Comparison of ENCODE assay signal across 8 cellular contexts in the genomic region with DNA sequence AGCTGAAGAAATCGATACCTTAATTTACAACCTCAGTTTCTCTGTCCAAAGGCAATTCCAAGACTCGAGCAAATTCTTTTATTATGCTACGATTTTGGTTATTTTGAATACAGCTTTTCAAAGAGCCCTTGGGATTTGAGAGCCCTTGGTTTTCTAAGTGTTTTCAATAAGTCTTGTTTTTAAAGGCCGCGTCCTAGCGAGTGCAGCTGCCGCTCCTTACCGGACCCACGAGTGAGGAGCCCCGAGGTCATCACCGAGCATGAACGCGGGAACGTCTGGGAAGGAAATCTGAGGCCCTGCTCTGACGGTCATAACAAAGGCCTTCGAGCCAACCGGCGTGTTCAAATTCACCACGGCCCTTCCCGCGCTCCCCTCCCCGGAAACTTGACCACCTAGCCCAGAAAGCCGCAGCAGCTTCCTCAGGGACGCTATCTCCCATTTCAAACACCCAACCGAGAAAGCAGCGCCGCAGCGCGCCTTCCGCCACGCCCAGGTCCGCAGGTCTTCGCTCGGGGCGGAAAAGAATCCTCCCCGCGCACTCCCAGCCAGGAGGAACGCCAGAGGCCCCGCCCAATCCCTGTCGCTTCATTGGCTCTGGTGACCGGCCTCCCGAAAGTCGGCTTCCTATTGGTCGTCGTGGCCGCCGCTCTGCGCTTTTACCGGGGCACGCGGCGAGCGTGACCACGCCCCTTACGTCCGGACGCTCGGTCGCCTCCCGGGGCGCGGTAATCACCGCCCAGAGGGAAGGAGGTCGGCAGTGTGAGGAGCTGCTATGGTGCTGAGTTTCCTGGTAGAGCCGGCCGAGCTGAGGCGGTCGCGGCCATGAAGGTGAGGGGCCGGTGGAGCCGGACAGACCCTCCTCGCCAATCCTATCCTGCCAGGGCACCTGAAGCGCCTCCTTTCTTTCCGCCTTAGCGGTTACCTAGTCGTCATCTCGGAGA. TPM values are rescaled to one million over a fixed set of nuclear protein-coding genes. Genes with fewer than 3 reads are reported as not detected.
DNase-seq lines count a peak whose midpoint lies in the region; TF ChIP-seq lines count a peak whose summit lies in the region.

A gene with protein sequence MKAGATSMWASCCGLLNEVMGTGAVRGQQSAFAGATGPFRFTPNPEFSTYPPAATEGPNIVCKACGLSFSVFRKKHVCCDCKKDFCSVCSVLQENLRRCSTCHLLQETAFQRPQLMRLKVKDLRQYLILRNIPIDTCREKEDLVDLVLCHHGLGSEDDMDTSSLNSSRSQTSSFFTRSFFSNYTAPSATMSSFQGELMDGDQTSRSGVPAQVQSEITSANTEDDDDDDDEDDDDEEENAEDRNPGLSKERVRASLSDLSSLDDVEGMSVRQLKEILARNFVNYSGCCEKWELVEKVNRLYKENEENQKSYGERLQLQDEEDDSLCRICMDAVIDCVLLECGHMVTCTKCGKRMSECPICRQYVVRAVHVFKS (plus strand): TSS at position 728 of the 941 bp plus-strand sequence. CDS start 95 bp downstream, at position 823.

- H3K4me3 Mint-ChIP-seq in H9 (peak within 1 kb of the TSS; percentile 91 to 96), nephron (peak within 1 kb of the TSS; percentile 90 to 97 (median 92))
- peak within 1 kb of the TSS; percentile 92 for H3K4me3 Mint-ChIP-seq in stimulated activated naive CD8-positive, alpha-beta T cell treated with anti-CD3 and anti-CD28 coated beads, Interleukin-15, Interleukin-2, amounts not matched to agents 100 ng/mL and 50 ng/mL, for 24 hours

- peak within 1 kb of the TSS; percentile 92 for H3K14ac ChIP-seq in H9 (ENCODE audit: insufficient read depth, low read length)

- peaks cover 8% of the 10 kb centered on the region for H3K23me2 ChIP-seq in H9 (ENCODE audit: insufficient read length, low read depth, low read length, poor library complexity, severe bottlenecking)

- peak within 1 kb of the TSS; percentile 97 for H3K4me2 ChIP-seq in H9 (ENCODE audit: insufficient read depth, insufficient read length, low read length)

- H3K9me3 ChIP-seq in H9 (ENCODE audit: control insufficient read depth, low read depth, low read length) (no peaks in the 10 kb centered on the region), MG63 (no peaks in the 10 kb centered on the region)

- no peak within 1 kb of the TSS for H2BK15ac ChIP-seq in H9 (ENCODE audit: low read depth, low read length)

- H4K5ac ChIP-seq in H9 (ENCODE audit: insufficient read length, low read depth, low read length): no peak within 1 kb of the TSS

- no peak within 1 kb of the TSS for H4K8ac ChIP-seq in H9 (replicated peaks; ENCODE audit: insufficient read length, low read depth, low read length)

- no peak within 1 kb of the TSS for H2BK20ac ChIP-seq in H9 (ENCODE audit: low read depth, low read length, poor library complexity, severe bottlenecking)

- no peak within 1 kb of the TSS for H3K23ac ChIP-seq in H9 (ENCODE audit: insufficient read length, low read depth, low read length)

- WGBS in H9 (ENCODE audit: extremely low coverage, insufficient read length, low lambda C conversion rate): no CpG with 5 or more reads among the region's 77 CpGs

- DNase-seq in ELR (ENCODE audit: low read depth) (peak; percentile 99), H9 (peak; percentile 100), MG63 (peak; percentile 99), SHP77 treated with DMSO at 0.1 percent for 48 hours (lab: John Stamatoyannopoulos, UW) (peak; percentile 99), fibroblast of pulmonary artery (ENCODE audit: low read depth) (peak; percentile 98)
- DNase-seq in activated effector memory CD4-positive, alpha-beta T cell treated with anti-CD3 and anti-CD28 coated beads, Interleukin-2, amount 50 U/mL, for 16 hours: peak; percentile 99

- H3K79me2 ChIP-seq in H9 (ENCODE audit: insufficient read depth, low read length): peaks cover 13% of the 10 kb centered on the region

- H3K4me3 ChIP-seq in MG63 (peak within 1 kb of the TSS; percentile 99), fibroblast of pulmonary artery (replicated peaks; ENCODE audit: low read depth, low read length) (peak within 1 kb of the TSS; percentile 91)

- peak within 1 kb of the TSS; percentile 55 for H3K27ac ChIP-seq in H9 (ENCODE audit: insufficient read length, low read depth, low read length)

- H3K4ac ChIP-seq in H9 (ENCODE audit: low read depth, low read length): no peak within 1 kb of the TSS; the same call in 1 of the 2 replicates

- H3K36me3 Mint-ChIP-seq in H9 (ENCODE audit: insufficient read depth in 1 of 3, low read depth in 3 of 3) (peaks cover 0 to 18% (median 17%) of the 10 kb centered on the region in 3 experiments; a peak in 4 of 7 replicates), nephron (ENCODE audit: low read depth) (peaks cover 2% of the 10 kb centered on the region)
- H3K36me3 Mint-ChIP-seq in stimulated activated naive CD8-positive, alpha-beta T cell treated with anti-CD3 and anti-CD28 coated beads, Interleukin-15, Interleukin-2, amounts not matched to agents 100 ng/mL and 50 ng/mL, for 24 hours (ENCODE audit: low read depth): peaks cover 25% of the 10 kb centered on the region

- H3K27ac Mint-ChIP-seq in H9 (peak within 1 kb of the TSS; percentile 96 to 99 (median 98)), nephron (peak within 1 kb of the TSS; percentile 82 to 99 (median 95))
- H3K27ac Mint-ChIP-seq in stimulated activated naive CD8-positive, alpha-beta T cell treated with anti-CD3 and anti-CD28 coated beads, Interleukin-15, Interleukin-2, amounts not matched to agents 100 ng/mL and 50 ng/mL, for 24 hours: peak within 1 kb of the TSS; percentile 93

- no peaks in the 10 kb centered on the region for H3K27me3 Mint-ChIP-seq in H9 (ENCODE audit: low read depth)
- no peaks in the 10 kb centered on the region for H3K27me3 Mint-ChIP-seq in nephron (ENCODE audit: low read depth)
- no peaks in the 10 kb centered on the region for H3K27me3 Mint-ChIP-seq in stimulated activated naive CD8-positive, alpha-beta T cell treated with anti-CD3 and anti-CD28 coated beads, Interleukin-15, Interleukin-2, amounts not matched to agents 100 ng/mL and 50 ng/mL, for 24 hours

- H3K4me1 Mint-ChIP-seq in H9 (peaks cover 16 to 23% of the 10 kb centered on the region in 2 experiments), nephron (peaks cover 39% of the 10 kb centered on the region)
- H3K4me1 Mint-ChIP-seq in stimulated activated naive CD8-positive, alpha-beta T cell treated with anti-CD3 and anti-CD28 coated beads, Interleukin-15, Interleukin-2, amounts not matched to agents 100 ng/mL and 50 ng/mL, for 24 hours (ENCODE audit: low read depth): peaks cover 36% of the 10 kb centered on the region

- peak within 1 kb of the TSS; percentile 79 for H3K18ac ChIP-seq in H9 (ENCODE audit: insufficient read length, low read depth, low read length)

- no peak within 1 kb of the TSS for H2BK12ac ChIP-seq in H9 (ENCODE audit: insufficient read length, low read depth, low read length)

- H3K9ac ChIP-seq in H9 (ENCODE audit: extremely low read depth, insufficient read length, low read length): peak within 1 kb of the TSS; percentile 87

- no peak within 1 kb of the TSS for H2AFZ ChIP-seq in H9 (ENCODE audit: low read length)

- H3K36me3 ChIP-seq in MG63: peaks cover 19% of the 10 kb centered on the region

- no peak within 1 kb of the TSS for H2BK5ac ChIP-seq in H9 (ENCODE audit: insufficient read length, low read length)

- H3K27me3 ChIP-seq in H9 (ENCODE audit: insufficient read depth, low read length) (no peaks in the 10 kb centered on the region), MG63 (no peaks in the 10 kb centered on the region)

- H4K91ac ChIP-seq in H9 (ENCODE audit: insufficient read length, low read depth, low read length): no peak within 1 kb of the TSS

- H3K9me3 Mint-ChIP-seq in H9 (no peaks in the 10 kb centered on the region), nephron (no peaks in the 10 kb centered on the region)
- no peaks in the 10 kb centered on the region for H3K9me3 Mint-ChIP-seq in stimulated activated naive CD8-positive, alpha-beta T cell treated with anti-CD3 and anti-CD28 coated beads, Interleukin-15, Interleukin-2, amounts not matched to agents 100 ng/mL and 50 ng/mL, for 24 hours

- no peak within 1 kb of the TSS for H2AK5ac ChIP-seq in H9 (ENCODE audit: insufficient read length, low read length)

- no peak for TF ChIP-seq CTCF in H9 (conservative IDR thresholded peaks at IDR 0.05)
- no peak for TF ChIP-seq CTCF in fibroblast of pulmonary artery (IDR thresholded peaks at IDR 0.05; ENCODE audit: low read length, missing control alignments)
- no peak for TF ChIP-seq CTCF in nephron (IDR thresholded peaks at IDR 0.05; ENCODE audit: unreplicated experiment in 3 of 3)

- no peak within 1 kb of the TSS for H3T11ph ChIP-seq in H9 (ENCODE audit: low read length)

- no peaks in the 10 kb centered on the region for H3K4me1 ChIP-seq in H9 (ENCODE audit: insufficient read depth, low read length)

- peak within 1 kb of the TSS; percentile 30 for H2BK120ac ChIP-seq in H9 (ENCODE audit: low read depth, low read length, poor library complexity, severe bottlenecking)

- no peaks in the 10 kb centered on the region for H4K20me1 ChIP-seq in H9 (ENCODE audit: control insufficient read depth, insufficient read depth, insufficient read length)

- peaks cover 4% of the 10 kb centered on the region for H3K79me1 ChIP-seq in H9 (ENCODE audit: insufficient read depth, low read depth, low read length, poor library complexity, severe bottlenecking)

- no peak within 1 kb of the TSS for H3K56ac ChIP-seq in H9 (ENCODE audit: insufficient read length, low read depth, low read length)

RNA-seq across cellular contexts. Expression of the gene that starts here (rescaled TPM):
- 65.3 and 66.4 TPM in 2 replicates for total RNA-seq in H9 (2021)
- total RNA-seq in MG63 (2014; rRNA removed; shearing (Covaris generic); ENCODE audit: low replicate concordance): 17.9 and 27.7 TPM in 2 replicates

Comparison
In these comparisons a context has a peak if more than half of its experiments do, and no peak if none do; other contexts are left out.
1. Peak in every context shown above with its lines: DNase-seq, H3K4me3 ChIP-seq and H3K27ac ChIP-seq.